ENCODE assay signal across 18 cellular contexts in the genomic region with DNA sequence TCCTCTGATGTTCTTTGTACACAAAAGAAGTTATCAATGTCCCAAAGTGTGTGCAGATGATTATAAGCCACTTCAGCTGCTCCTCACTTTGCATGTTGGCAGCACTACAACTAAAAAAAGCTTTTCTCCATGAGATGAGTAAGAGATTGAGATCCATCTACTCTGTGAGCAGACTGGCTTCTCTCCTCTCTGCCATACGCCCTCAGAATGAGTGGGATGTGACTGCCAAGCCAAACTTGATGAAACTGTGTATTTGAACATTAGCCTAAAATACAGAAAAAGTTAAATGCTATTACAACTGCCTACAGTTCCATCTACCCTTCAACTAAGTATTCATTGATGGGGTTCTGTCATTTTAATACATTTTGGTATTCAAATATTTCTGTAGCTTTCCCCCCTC.
DNase-seq lines count a peak whose midpoint lies in the region; ATAC-seq and TF ChIP-seq lines count a peak whose summit lies in the region.
"Had no signal": no experiment of that assay in that cellular context is flagged by ENCODE, and none has a peak within 500 bp of the region (broad histone marks: within the 10 kb centered on the region; RNA-seq: fewer than 3 reads in every experiment).

No MANE protein-coding gene starts in this region.

- no peak for TF ChIP-seq CTCF in LNCaP clone FGC (IDR thresholded peaks at IDR 0.05; ENCODE audit: control insufficient read depth, extremely low read depth, insufficient read depth)

- DNase-seq in Ammon's horn (ENCODE audit: low spot score), result peak; percentile 71
- DNase-seq in LNCaP clone FGC (ENCODE audit: low read depth), result peak; percentile 11
- DNase-seq in caudate nucleus (lab: John Stamatoyannopoulos, UW), result peak in 32 of 61 donors; percentile 0 to 89 (median 14)
- DNase-seq in putamen (ENCODE audit: low spot score), result peak; percentile 81
- no peak for DNase-seq in activated naive CD4-positive, alpha-beta T cell treated with anti-CD3 and anti-CD28 coated beads, Interleukin-2, amount 10 ng/mL, durations not matched to agents 7 days and 5 days
- DNase-seq: DND-41, IMR-90, NCI-H1436, NCI-H187 treated with DMSO at 0.1 percent for 48 hours, NCI-H226, NCI-H510A treated with DMSO at 0.1 percent for 48 hours, NCI-H748 treated with DMSO at 0.1 percent for 48 hours, OCI-M1, SJCRH30 had no signal

- no peaks in the 10 kb centered on the region for H3K36me3 Mint-ChIP-seq in activated naive CD4-positive, alpha-beta T cell treated with anti-CD3 and anti-CD28 coated beads, Interleukin-2, amount 10 ng/mL, durations not matched to agents 7 days and 5 days

- H3K27ac Mint-ChIP-seq in activated naive CD4-positive, alpha-beta T cell treated with anti-CD3 and anti-CD28 coated beads, Interleukin-2, amount 10 ng/mL, durations not matched to agents 7 days and 5 days, result no peak overlapping the region
- H3K27ac Mint-ChIP-seq: B cell had no signal

- no peaks in the 10 kb centered on the region for H3K27me3 Mint-ChIP-seq in activated naive CD4-positive, alpha-beta T cell treated with anti-CD3 and anti-CD28 coated beads, Interleukin-2, amount 10 ng/mL, durations not matched to agents 7 days and 5 days
- H3K27me3 Mint-ChIP-seq: B cell had no signal

- H3K4me1 Mint-ChIP-seq in activated naive CD4-positive, alpha-beta T cell treated with anti-CD3 and anti-CD28 coated beads, Interleukin-2, amount 10 ng/mL, durations not matched to agents 7 days and 5 days, result no peaks in the 10 kb centered on the region
- H3K4me1 Mint-ChIP-seq: B cell had no signal

- no peak overlapping the region for H3K27ac ChIP-seq in caudate nucleus (ENCODE audit: low read depth, low read length)
- H3K27ac ChIP-seq: KMS-11, SJCRH30 had no signal

- CTCF ChIA-PET in activated naive CD4-positive, alpha-beta T cell treated with anti-CD3 and anti-CD28 coated beads, Interleukin-2, amount 10 ng/mL, durations not matched to agents 7 days and 5 days (lab: Charles Lee), result no interaction called here

- no peak overlapping the region for H3K4me3 Mint-ChIP-seq in activated naive CD4-positive, alpha-beta T cell treated with anti-CD3 and anti-CD28 coated beads, Interleukin-2, amount 10 ng/mL, durations not matched to agents 7 days and 5 days
- H3K4me3 Mint-ChIP-seq: B cell had no signal

- ATAC-seq in GM19324 (IDR thresholded peaks at IDR 0.05; ENCODE audit: low FRiP score, unreplicated experiment) (no peak), GM18505 (IDR thresholded peaks at IDR 0.05; ENCODE audit: unreplicated experiment) (no peak)

- no peak for TF ChIP-seq POLR2A in GM18505 (IDR thresholded peaks at IDR 0.05; ENCODE audit: borderline replicate concordance, extremely low read depth, insufficient read depth, insufficient read length)

- H3K9me3 Mint-ChIP-seq in activated naive CD4-positive, alpha-beta T cell treated with anti-CD3 and anti-CD28 coated beads, Interleukin-2, amount 10 ng/mL, durations not matched to agents 7 days and 5 days, result no peaks in the 10 kb centered on the region

- no peak overlapping the region for H3K4me3 ChIP-seq in LNCaP clone FGC (ENCODE audit: low read depth, low read length)
- H3K4me3 ChIP-seq: SJCRH30 had no signal
